Comparison of ENCODE assay signal across 10 cellular contexts in the genomic region with DNA sequence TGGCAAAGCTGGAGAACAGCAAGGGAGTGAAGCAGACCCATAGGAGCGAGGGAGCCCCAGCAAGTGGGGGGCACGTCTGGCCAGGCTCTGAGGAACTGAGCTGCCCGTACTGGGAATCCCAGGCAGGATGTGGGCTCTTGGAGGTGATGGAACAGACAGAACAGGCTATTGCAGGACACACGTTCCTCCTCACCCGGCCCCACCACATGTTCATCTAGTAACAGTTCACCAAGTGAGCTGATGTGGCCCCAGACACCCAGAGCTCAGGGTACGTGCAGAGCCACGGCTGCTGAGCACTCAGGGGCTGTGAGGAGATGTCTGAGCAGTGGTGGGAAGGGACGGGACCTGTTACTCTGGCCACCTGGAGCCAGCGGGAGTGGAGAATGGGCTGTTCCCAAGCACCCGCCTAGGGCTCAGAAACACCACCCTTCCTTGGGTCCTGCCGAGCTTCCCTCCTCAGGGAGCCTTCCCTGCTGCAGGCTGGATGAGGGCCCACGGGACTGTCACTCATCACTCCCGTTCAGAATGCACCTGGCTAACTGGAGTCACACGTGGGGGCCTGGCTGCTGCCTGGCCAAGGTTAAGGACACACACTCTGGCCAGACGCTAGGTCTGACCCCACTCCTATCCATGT. TPM values are rescaled to one million over a fixed set of nuclear protein-coding genes. Genes with fewer than 3 reads are reported as not detected.
A peak's percentile ranks its signal among the peaks of the same experiment; 100 is the strongest.
DNase-seq lines count a peak whose midpoint lies in the region; ATAC-seq and TF ChIP-seq lines count a peak whose summit lies in the region.
"Had no signal": no experiment of that assay in that cellular context is flagged by ENCODE, and none has a peak within 500 bp of the region (broad histone marks: within the 10 kb centered on the region; RNA-seq: fewer than 3 reads in every experiment).

No MANE protein-coding gene starts in this region.

- H3K4me1 ChIP-seq in Peyer's patch (peaks cover 28 to 99% (median 59%) of the 10 kb centered on the region in 4 donors), HAP-1 (no peaks in the 10 kb centered on the region)

- peak overlapping the region in 2 of 4 donors; percentile 14 to 17 for H3K4me3 ChIP-seq in Peyer's patch
- no peak overlapping the region for H3K4me3 ChIP-seq in HAP-1

- H3K9me3 ChIP-seq in Peyer's patch = no peaks in the 10 kb centered on the region
- H3K9me3 ChIP-seq in HAP-1 = no peaks in the 10 kb centered on the region

- H3K4me3 Mint-ChIP-seq in endothelial cell (ENCODE audit: unreplicated experiment) (no peak overlapping the region), osteocyte (ENCODE audit: unreplicated experiment) (no peak overlapping the region)

- H3K27me3 Mint-ChIP-seq in endothelial cell (ENCODE audit: unreplicated experiment) = peaks cover 7% of the 10 kb centered on the region
- no peaks in the 10 kb centered on the region for H3K27me3 Mint-ChIP-seq in osteocyte (ENCODE audit: unreplicated experiment)

- H3K9me3 Mint-ChIP-seq in endothelial cell (ENCODE audit: unreplicated experiment) = no peaks in the 10 kb centered on the region
- H3K9me3 Mint-ChIP-seq in osteocyte (ENCODE audit: unreplicated experiment) = no peaks in the 10 kb centered on the region

- H3K4me1 Mint-ChIP-seq in endothelial cell (ENCODE audit: unreplicated experiment) (peaks cover 12% of the 10 kb centered on the region), osteocyte (ENCODE audit: unreplicated experiment) (peaks cover 69% of the 10 kb centered on the region)

- in situ Hi-C loops in HAP-1 (cut with MboI; ENCODE audit: low sequenced_read_pairs) = no loop called here

- peak overlapping the region; percentile 40 to 91 (median 76) for H3K27ac ChIP-seq in Peyer's patch

- TF ChIP-seq POLR2A in Peyer's patch (IDR thresholded peaks at IDR 0.05) = no peak

- H3K36me3 ChIP-seq in Peyer's patch (no peaks in the 10 kb centered on the region), HAP-1 (replicated peaks) (no peaks in the 10 kb centered on the region)

- ATAC-seq in HG03175 (IDR thresholded peaks at IDR 0.05; ENCODE audit: unreplicated experiment) = no peak

- DNase-seq in AML-193 (lab: John Stamatoyannopoulos, UW) (peak; percentile 12 to 32), Peyer's patch (peak in 1 of 3 donors; percentile 52), endothelial cell (ENCODE audit: low spot score) (no peak), osteocyte (ENCODE audit: extremely low spot score, unreplicated experiment) (no peak), HAP-1 (ENCODE audit: low spot score in 2 of 2) (no peak), cerebellar nuclear complex (lab: John Stamatoyannopoulos, UW) (no peak), NCI-H1694 treated with DMSO at 0.1 percent for 48 hours (lab: John Stamatoyannopoulos, UW) (no peak)
- DNase-seq: stimulated activated CD4-positive, alpha-beta T cell treated with anti-CD3 and anti-CD28 coated beads, Interleukin-2, amount 100 ng/mL, for 48 hours; SW 1271 had no signal

- H3K27ac Mint-ChIP-seq in endothelial cell (ENCODE audit: unreplicated experiment) = peak overlapping the region; percentile 48
- peak overlapping the region; percentile 9 for H3K27ac Mint-ChIP-seq in osteocyte (ENCODE audit: unreplicated experiment)

- H3K36me3 Mint-ChIP-seq in endothelial cell (ENCODE audit: low read depth, unreplicated experiment) (peaks cover 7% of the 10 kb centered on the region), osteocyte (ENCODE audit: unreplicated experiment) (no peaks in the 10 kb centered on the region)

- TF ChIP-seq CTCF in Peyer's patch (IDR thresholded peaks at IDR 0.05) (no peak), endothelial cell (IDR thresholded peaks at IDR 0.05; ENCODE audit: unreplicated experiment) (no peak), osteocyte (IDR thresholded peaks at IDR 0.05) (no peak)

- H3K27me3 ChIP-seq in Peyer's patch (no peaks in the 10 kb centered on the region), HAP-1 (ENCODE audit: low read depth) (no peaks in the 10 kb centered on the region)

RNA-seq across cellular contexts. Expression of a gene that starts 18.4 kb away (rescaled TPM):
- total RNA-seq in Peyer's patch (10 to 100 TPM; 18.9 to 49.5 (median 34.2) TPM), endothelial cell (ENCODE audit: unreplicated experiment) (11.0 TPM), osteocyte (17.6 and 18.3 TPM in 2 replicates)

RNA-seq across cellular contexts. Expression of a gene that starts 39.9 kb away (rescaled TPM):
- total RNA-seq in Peyer's patch (100 to 1,000 TPM; 231 to 333 (median 264) TPM), endothelial cell (ENCODE audit: unreplicated experiment) (229 TPM), osteocyte (242 and 253 TPM in 2 replicates)

RNA-seq across cellular contexts. Expression of a gene that starts 54.2 kb away (rescaled TPM):
- 100 to 1,000 TPM in 3 of 4 donors, 10 to 100 TPM in 1; 82.0 to 226 (median 142) TPM for total RNA-seq in Peyer's patch
- 105 TPM for total RNA-seq in endothelial cell (ENCODE audit: unreplicated experiment)
- 66.5 and 70.6 TPM in 2 replicates for total RNA-seq in osteocyte

Comparison
In these comparisons a context has a peak if more than half of its experiments do, and no peak if none do; other contexts are left out.
1. DNase-seq: peak in AML-193 (2 of 2); none in endothelial cell (single experiment), osteocyte (single experiment), HAP-1 (0 of 2), cerebellar nuclear complex (0 of 2) and NCI-H1694 treated with DMSO at 0.1 percent for 48 hours (single experiment).